ENCODE assay signal across 8 cellular contexts in genomic region chr17:42548070-42548837, GRCh38. TPM values are rescaled to one million over a fixed set of nuclear protein-coding genes. Genes with fewer than 3 reads are reported as not detected.
A peak's percentile ranks its signal among the peaks of the same experiment; 100 is the strongest.
DNase-seq lines count a peak whose midpoint lies in the region; ATAC-seq, FAIRE-seq and TF ChIP-seq lines count a peak whose summit lies in the region.

No MANE protein-coding gene starts in this region.

- DNase-seq in D721Med (ENCODE audit: insufficient read length, low spot score): peak; percentile 81
- peak; percentile 82 for DNase-seq in NCI-H748 treated with DMSO at 0.1 percent for 48 hours (lab: John Stamatoyannopoulos, UW)
- DNase-seq in activated effector memory CD4-positive, alpha-beta T cell treated with anti-CD3 and anti-CD28 coated beads, Interleukin-2, amount 50 U/mL, for 16 hours: peak; percentile 92
- peak; percentile 52 to 85 (median 77) for DNase-seq in right cardiac atrium
- peak; percentile 61 to 71 for DNase-seq in stimulated activated CD4-positive, alpha-beta T cell treated with anti-CD3 and anti-CD28 coated beads, Interleukin-15, amount 100 ng/mL, for 1 hour (ENCODE audit: low read depth in 1 of 2, low spot score in 1 of 2)
- no peak for DNase-seq in CD14-positive monocyte (ENCODE audit: low spot score)

- peaks cover 0 to 4% (median 0%) of the 10 kb centered on the region in 7 donors for H3K9me3 Mint-ChIP-seq in CD14-positive monocyte

- peaks cover 19% of the 10 kb centered on the region for H3K4me1 Mint-ChIP-seq in CD14-positive monocyte

- intact Hi-C loops in right cardiac atrium (cut with DNase I): no loop called here
- intact Hi-C loops in CD14-positive monocyte (cut with micrococcal nuclease): no loop called here

- peaks cover 26 to 42% of the 10 kb centered on the region in 2 donors for H3K36me3 Mint-ChIP-seq in CD14-positive monocyte

- H3K27ac ChIP-seq in right cardiac atrium (ENCODE audit: low read length): no peak overlapping the region

- H3K9me3 ChIP-seq in right cardiac atrium (ENCODE audit: control insufficient read depth, low read length): no peaks in the 10 kb centered on the region

- peak overlapping the region in 1 of 2 donors; percentile 69 for H3K4me3 Mint-ChIP-seq in CD14-positive monocyte

- H3K27ac Mint-ChIP-seq in CD14-positive monocyte: no peak overlapping the region

- 15% methylated on average over 74 of the region's 74 CpGs for WGBS in right cardiac atrium

- peak overlapping the region; percentile 26 for H3K4me3 ChIP-seq in right cardiac atrium (ENCODE audit: low read length)

- no peak for FAIRE-seq in D721Med (lab: Jason Lieb, UNC)

- no peaks in the 10 kb centered on the region for H3K4me1 ChIP-seq in right cardiac atrium (ENCODE audit: control insufficient read depth, insufficient read depth, low read length)

- TF ChIP-seq CTCF in D721Med (IDR thresholded peaks at IDR 0.05; ENCODE audit: insufficient read depth, missing control alignments): peak; percentile 29
- TF ChIP-seq CTCF in CD14-positive monocyte (IDR thresholded peaks at IDR 0.05): no peak

- no peaks in the 10 kb centered on the region for H3K27me3 ChIP-seq in right cardiac atrium (ENCODE audit: control insufficient read depth, insufficient read depth)

- ATAC-seq in HG02571 (IDR thresholded peaks at IDR 0.05; ENCODE audit: unreplicated experiment) (peak; percentile 50), right cardiac atrium (peak; percentile 54 to 56), HG02852 (IDR thresholded peaks at IDR 0.05; ENCODE audit: unreplicated experiment) (no peak)

- peaks cover 22 to 31% (median 26%) of the 10 kb centered on the region in 3 donors for H3K27me3 Mint-ChIP-seq in CD14-positive monocyte (ENCODE audit: low read depth in 3 of 3)

RNA-seq across cellular contexts. Expression of gene HSD17B1, which starts 4.5 kb away (rescaled TPM):
- total RNA-seq in right cardiac atrium: 1 to 10 TPM; 1.2 to 1.6 (median 1.4) TPM
- polyA plus RNA-seq in right cardiac atrium (2.5 TPM), CD14-positive monocyte (under 1 TPM; 0.19 to 0.27 TPM)

RNA-seq across cellular contexts. Expression of gene NAGLU, which starts 12.2 kb away (rescaled TPM):
- 10 to 100 TPM; 11.3 to 18.8 (median 15.0) TPM for total RNA-seq in right cardiac atrium
- polyA plus RNA-seq in right cardiac atrium (13.7 TPM), CD14-positive monocyte (10 to 100 TPM; 10.4 to 24.9 TPM)

RNA-seq across cellular contexts. Expression of gene COASY, which starts 13.7 kb away (rescaled TPM):
- total RNA-seq in right cardiac atrium: 10 to 100 TPM; 32.4 to 45.5 (median 40.0) TPM
- polyA plus RNA-seq in right cardiac atrium (30.2 TPM), CD14-positive monocyte (10 to 100 TPM; 52.6 to 57.9 TPM)

RNA-seq across cellular contexts. Expression of gene MLX, which starts 18.6 kb away (rescaled TPM):
- 10 to 100 TPM; 46.9 to 63.8 (median 54.2) TPM for total RNA-seq in right cardiac atrium
- polyA plus RNA-seq in right cardiac atrium: 65.0 TPM
- polyA plus RNA-seq in CD14-positive monocyte: 10 to 100 TPM; 61.4 to 63.5 TPM

RNA-seq across cellular contexts. Expression of gene PSMC3IP, which starts 29.3 kb away (rescaled TPM):
- total RNA-seq in right cardiac atrium: 1 to 10 TPM; 1.4 to 3.3 (median 2.5) TPM
- 2.2 TPM for polyA plus RNA-seq in right cardiac atrium
- polyA plus RNA-seq in CD14-positive monocyte: not detected
